Comparison of ENCODE assay signal across 24 cellular contexts in the genomic region with DNA sequence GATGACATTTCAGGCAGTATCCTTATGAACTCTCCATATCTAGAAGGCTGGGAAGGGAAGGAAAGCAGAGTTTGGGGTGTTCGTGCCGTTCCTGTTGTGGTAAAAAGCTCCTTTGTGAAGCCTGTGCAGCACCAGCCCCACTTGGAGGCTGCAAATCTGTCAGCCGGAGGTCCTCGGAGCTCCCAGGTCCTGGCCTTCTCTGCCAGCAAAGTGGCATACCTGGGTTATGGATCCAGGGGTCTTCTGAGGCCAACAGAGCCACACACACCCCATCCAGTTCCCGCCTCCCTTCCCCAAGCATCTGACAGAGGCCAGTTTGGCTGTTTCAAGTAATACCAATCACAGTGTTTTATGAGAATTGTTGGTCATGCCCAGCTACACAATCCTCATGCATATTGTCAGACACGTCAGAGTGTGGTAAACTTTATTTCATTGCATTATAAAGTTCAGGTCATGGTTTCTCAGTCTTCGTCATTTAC.
"Had no signal": no experiment of that assay in that cellular context is flagged by ENCODE, and none has a peak within 500 bp of the region (broad histone marks: within the 10 kb centered on the region; RNA-seq: fewer than 3 reads in every experiment).

No MANE protein-coding gene starts in this region.

- H3K36me3 ChIP-seq: brain microvascular endothelial cell, suprapubic skin, tibial artery had no signal

- H3K27ac ChIP-seq: brain microvascular endothelial cell, suprapubic skin, tibial artery had no signal

- DNase-seq: activated CD4-positive, alpha-beta T cell treated with anti-CD3 and anti-CD28 coated beads for 1 hour; activated CD4-positive, alpha-beta T cell treated with anti-CD3 and anti-CD28 coated beads, Interleukin-2, amount 10 ng/mL, durations not matched to agents 7 days and 5 days; activated CD8-positive, alpha-beta T cell treated with anti-CD3 and anti-CD28 coated beads, Interleukin-2, amount 10 ng/mL, durations not matched to agents 7 days and 5 days; activated gamma-delta T cell; activated naive CD4-positive, alpha-beta T cell treated with anti-CD3 and anti-CD28 coated beads, Interleukin-2, amount 10 ng/mL, durations not matched to agents 7 days and 5 days; activated T-cell treated with anti-CD3 and anti-CD28 coated beads, Interleukin-2, amount 50 U/mL, for 24 hours; amniotic stem cell; brain microvascular endothelial cell; caudate nucleus; endodermal cell; foreskin fibroblast; hippocampal formation; kidney; left colon; midbrain; naive thymus-derived CD4-positive, alpha-beta T cell; occipital lobe; right cardiac atrium; stimulated activated naive CD4-positive, alpha-beta T cell; T-helper 2 cell; tibial artery had no signal

- H3K4me3 ChIP-seq: suprapubic skin, tibial artery had no signal

- H3K4me3 Mint-ChIP-seq: activated CD4-positive, alpha-beta T cell treated with anti-CD3 and anti-CD28 coated beads, Interleukin-2, amount 10 ng/mL, durations not matched to agents 7 days and 5 days; activated CD8-positive, alpha-beta T cell treated with anti-CD3 and anti-CD28 coated beads, Interleukin-2, amount 10 ng/mL, durations not matched to agents 7 days and 5 days; activated naive CD4-positive, alpha-beta T cell treated with anti-CD3 and anti-CD28 coated beads, Interleukin-2, amount 10 ng/mL, durations not matched to agents 7 days and 5 days; activated T-cell treated with anti-CD3 and anti-CD28 coated beads, Interleukin-2, amount 50 U/mL, for 24 hours; endodermal cell; neural crest cell had no signal

- H3K9me3 Mint-ChIP-seq: activated CD4-positive, alpha-beta T cell treated with anti-CD3 and anti-CD28 coated beads, Interleukin-2, amount 10 ng/mL, durations not matched to agents 7 days and 5 days; activated naive CD4-positive, alpha-beta T cell treated with anti-CD3 and anti-CD28 coated beads, Interleukin-2, amount 10 ng/mL, durations not matched to agents 7 days and 5 days; activated T-cell treated with anti-CD3 and anti-CD28 coated beads, Interleukin-2, amount 50 U/mL, for 24 hours; endodermal cell; naive thymus-derived CD4-positive, alpha-beta T cell; neural crest cell had no signal

- ATAC-seq: activated CD8-positive, alpha-beta T cell treated with anti-CD3 and anti-CD28 coated beads, Interleukin-2, amount 10 ng/mL, durations not matched to agents 7 days and 5 days; esophagus mucosa; left colon; naive thymus-derived CD4-positive, alpha-beta T cell; right cardiac atrium had no signal

- H3K27me3 ChIP-seq: brain microvascular endothelial cell, suprapubic skin, tibial artery had no signal

- H3K27me3 Mint-ChIP-seq: activated CD4-positive, alpha-beta T cell treated with anti-CD3 and anti-CD28 coated beads, Interleukin-2, amount 10 ng/mL, durations not matched to agents 7 days and 5 days; activated naive CD4-positive, alpha-beta T cell treated with anti-CD3 and anti-CD28 coated beads, Interleukin-2, amount 10 ng/mL, durations not matched to agents 7 days and 5 days; activated T-cell treated with anti-CD3 and anti-CD28 coated beads, Interleukin-2, amount 50 U/mL, for 24 hours; naive thymus-derived CD4-positive, alpha-beta T cell had no signal

- H3K9me3 ChIP-seq: suprapubic skin, tibial artery had no signal

- H3K27ac Mint-ChIP-seq: activated CD4-positive, alpha-beta T cell treated with anti-CD3 and anti-CD28 coated beads, Interleukin-2, amount 10 ng/mL, durations not matched to agents 7 days and 5 days; activated CD8-positive, alpha-beta T cell treated with anti-CD3 and anti-CD28 coated beads, Interleukin-2, amount 10 ng/mL, durations not matched to agents 7 days and 5 days; activated T-cell treated with anti-CD3 and anti-CD28 coated beads, Interleukin-2, amount 50 U/mL, for 24 hours; endodermal cell had no signal
